Comparison of ENCODE assay signal across 8 cellular contexts in the genomic region with DNA sequence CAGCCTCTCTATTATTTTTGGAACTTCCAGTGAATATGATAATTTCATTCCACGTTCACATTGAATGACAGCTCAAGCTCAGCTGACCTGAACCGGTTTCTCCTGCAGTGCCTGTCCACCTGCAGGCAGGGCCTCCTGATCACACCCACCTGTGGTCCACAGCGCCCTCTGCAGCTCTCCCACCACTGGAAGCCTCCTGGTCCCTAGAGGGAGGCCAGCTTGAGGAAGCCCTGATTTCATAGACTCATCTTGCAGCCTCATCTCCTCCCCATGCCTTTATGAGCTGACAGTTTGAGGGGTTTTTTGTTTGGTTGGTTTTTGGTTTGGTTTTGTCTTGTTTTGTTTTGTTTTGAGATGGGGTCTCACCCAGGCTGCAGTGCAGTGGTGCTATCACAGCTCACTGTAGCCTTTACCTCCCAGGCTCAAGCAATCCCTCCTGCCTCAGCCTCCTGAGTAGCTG. TPM values are rescaled to one million over a fixed set of nuclear protein-coding genes. Genes with fewer than 3 reads are reported as not detected.
DNase-seq lines count a peak whose midpoint lies in the region; ATAC-seq and TF ChIP-seq lines count a peak whose summit lies in the region.

No MANE protein-coding gene starts in this region.

- H3K36me3 Mint-ChIP-seq in CD8-positive, alpha-beta T cell: no peaks in the 10 kb centered on the region
- H3K36me3 Mint-ChIP-seq in activated naive CD4-positive, alpha-beta T cell treated with anti-CD3 and anti-CD28 coated beads, Interleukin-2, amount 50 U/mL, for 72 hours: no peaks in the 10 kb centered on the region

- intact Hi-C loops in CD8-positive, alpha-beta T cell (cut with DNase I, micrococcal nuclease): loop anchor here (1.0 kb wide), 1 partner anchor 53 kb away; no protein-coding TSS in a partner anchor

- H3K27ac Mint-ChIP-seq in CD8-positive, alpha-beta T cell: peak overlapping the region; percentile 75
- H3K27ac Mint-ChIP-seq in activated naive CD4-positive, alpha-beta T cell treated with anti-CD3 and anti-CD28 coated beads, Interleukin-2, amount 50 U/mL, for 72 hours: no peak overlapping the region
- H3K27ac Mint-ChIP-seq in stimulated activated naive CD8-positive, alpha-beta T cell treated with anti-CD3 and anti-CD28 coated beads, Interleukin-15, amount 100 ng/mL, for 72 hours: no peak overlapping the region

- H3K27ac ChIP-seq in CD8-positive, alpha-beta T cell (ENCODE audit: low read depth, low read length): no peak overlapping the region

- CTCF ChIA-PET in CD8-positive, alpha-beta T cell (lab: Charles Lee): interaction anchor here (0.6 to 5.9 kb wide), 17 partner anchors 9 to 138 kb away, joined by 3 to 41 read pairs (median 4); no protein-coding TSS in a partner anchor

- H3K27me3 Mint-ChIP-seq in CD8-positive, alpha-beta T cell (ENCODE audit: low read depth): no peaks in the 10 kb centered on the region
- no peaks in the 10 kb centered on the region for H3K27me3 Mint-ChIP-seq in stimulated activated naive CD8-positive, alpha-beta T cell treated with anti-CD3 and anti-CD28 coated beads, Interleukin-15, amount 100 ng/mL, for 72 hours

- POLR2A ChIA-PET in CD8-positive, alpha-beta T cell (lab: Charles Lee): interaction anchor here (0.7 to 1.7 kb wide), 8 partner anchors 8 to 53 kb away, joined by 3 to 11 read pairs (median 4); a partner anchor contains a TSS

- H3K36me3 ChIP-seq in CD8-positive, alpha-beta T cell (ENCODE audit: insufficient read depth, low read length): no peaks in the 10 kb centered on the region
- H3K36me3 ChIP-seq in H7 (replicated peaks; ENCODE audit: control insufficient read depth, insufficient read depth, low read length): no peaks in the 10 kb centered on the region

- no peak overlapping the region for H3K4me3 ChIP-seq in CD8-positive, alpha-beta T cell (ENCODE audit: low read depth, low read length)
- no peak overlapping the region for H3K4me3 ChIP-seq in H7 (ENCODE audit: insufficient read depth, low read depth, low read length)

- H3K27me3 ChIP-seq in CD8-positive, alpha-beta T cell (ENCODE audit: insufficient read depth, low read length): no peaks in the 10 kb centered on the region
- H3K27me3 ChIP-seq in H7 (ENCODE audit: control insufficient read depth, insufficient read depth, low read length): peaks cover 2% of the 10 kb centered on the region

- H3K4me1 Mint-ChIP-seq in CD8-positive, alpha-beta T cell (ENCODE audit: low read depth): peaks cover 16% of the 10 kb centered on the region
- H3K4me1 Mint-ChIP-seq in stimulated activated naive CD8-positive, alpha-beta T cell treated with anti-CD3 and anti-CD28 coated beads, Interleukin-15, amount 100 ng/mL, for 72 hours: peaks cover 28% of the 10 kb centered on the region

- peaks cover 16% of the 10 kb centered on the region for H3K4me1 ChIP-seq in CD8-positive, alpha-beta T cell (ENCODE audit: insufficient read depth, low read length)

- peak; percentile 23 for TF ChIP-seq CTCF in CD8-positive, alpha-beta T cell (IDR thresholded peaks at IDR 0.05)

- H3K9me3 ChIP-seq in CD8-positive, alpha-beta T cell (ENCODE audit: low read length): no peaks in the 10 kb centered on the region

- peak in 4 of 7 experiments; percentile 51 to 69 (median 56) for DNase-seq in CD8-positive, alpha-beta T cell
- DNase-seq in H7 (peak; percentile 93), NOMO-1 treated with DMSO at 0.1 percent for 48 hours (lab: John Stamatoyannopoulos, UW; ENCODE audit: unreplicated experiment) (peak; percentile 64), iPS-NIHi11 (ENCODE audit: low spot score) (peak; percentile 91)
- DNase-seq in activated naive CD4-positive, alpha-beta T cell treated with anti-CD3 and anti-CD28 coated beads, Interleukin-2, amount 50 U/mL, for 72 hours (ENCODE audit: low spot score in 2 of 2): peak in 1 of 2 donors; percentile 63
- DNase-seq in stimulated activated naive CD8-positive, alpha-beta T cell treated with anti-CD3 and anti-CD28 coated beads, Interleukin-15, amount 100 ng/mL, for 72 hours: peak; percentile 42 to 80

- no peaks in the 10 kb centered on the region for H3K9me3 Mint-ChIP-seq in CD8-positive, alpha-beta T cell
- H3K9me3 Mint-ChIP-seq in activated naive CD4-positive, alpha-beta T cell treated with anti-CD3 and anti-CD28 coated beads, Interleukin-2, amount 50 U/mL, for 72 hours: no peaks in the 10 kb centered on the region
- no peaks in the 10 kb centered on the region for H3K9me3 Mint-ChIP-seq in stimulated activated naive CD8-positive, alpha-beta T cell treated with anti-CD3 and anti-CD28 coated beads, Interleukin-15, amount 100 ng/mL, for 72 hours

- H3K4me3 Mint-ChIP-seq in CD8-positive, alpha-beta T cell: no peak overlapping the region
- peak overlapping the region in 1 of 2 donors; percentile 9 for H3K4me3 Mint-ChIP-seq in stimulated activated naive CD8-positive, alpha-beta T cell treated with anti-CD3 and anti-CD28 coated beads, Interleukin-15, amount 100 ng/mL, for 72 hours

- no peak for ATAC-seq in CD8-positive, alpha-beta T cell
- peak; percentile 47 for ATAC-seq in activated naive CD4-positive, alpha-beta T cell treated with anti-CD3 and anti-CD28 coated beads, Interleukin-2, amount 50 U/mL, for 72 hours
- peak; percentile 74 for ATAC-seq in stimulated activated naive CD8-positive, alpha-beta T cell treated with anti-CD3 and anti-CD28 coated beads, Interleukin-15, amount 100 ng/mL, for 72 hours
- no peak for ATAC-seq in GM18861 (IDR thresholded peaks at IDR 0.05; ENCODE audit: unreplicated experiment)
- ATAC-seq in HG02852 (IDR thresholded peaks at IDR 0.05; ENCODE audit: unreplicated experiment): no peak

RNA-seq across cellular contexts. Expression of a gene that starts 29.9 kb away (rescaled TPM):
- over 10,000 TPM; 25,886 to 26,729 TPM for total RNA-seq in CD8-positive, alpha-beta T cell
- 456 and 1,088 TPM in 2 replicates for total RNA-seq in H7 (2014; rRNA removed; shearing (Covaris generic))
- over 10,000 TPM in 1 of 2 donors, 1,000 to 10,000 TPM in 1; 7,127 to 16,609 TPM for total RNA-seq in activated naive CD4-positive, alpha-beta T cell treated with anti-CD3 and anti-CD28 coated beads, Interleukin-2, amount 50 U/mL, for 72 hours

RNA-seq across cellular contexts. Expression of a gene that starts 46.3 kb away (rescaled TPM):
- total RNA-seq in CD8-positive, alpha-beta T cell: 100 to 1,000 TPM; 198 to 201 TPM
- 6.4 and 10.6 TPM in 2 replicates for total RNA-seq in H7 (2014; rRNA removed; shearing (Covaris generic))
- total RNA-seq in activated naive CD4-positive, alpha-beta T cell treated with anti-CD3 and anti-CD28 coated beads, Interleukin-2, amount 50 U/mL, for 72 hours: 1,000 to 10,000 TPM in 1 of 2 donors, 100 to 1,000 TPM in 1; 836 to 2,329 TPM

RNA-seq across cellular contexts. Expression of a gene that starts 56.0 kb away (rescaled TPM):
- total RNA-seq in CD8-positive, alpha-beta T cell: 10 to 100 TPM; 55.8 to 60.4 TPM
- 70.0 and 72.3 TPM in 2 replicates for total RNA-seq in H7 (2014; rRNA removed; shearing (Covaris generic))
- 10 to 100 TPM; 74.3 to 93.2 TPM for total RNA-seq in activated naive CD4-positive, alpha-beta T cell treated with anti-CD3 and anti-CD28 coated beads, Interleukin-2, amount 50 U/mL, for 72 hours

Comparison
In these comparisons a context has a peak if more than half of its experiments do, and no peak if none do; other contexts are left out.
1. ATAC-seq: peak in activated naive CD4-positive, alpha-beta T cell treated with anti-CD3 and anti-CD28 coated beads, Interleukin-2, amount 50 U/mL, for 72 hours (2 of 2) and stimulated activated naive CD8-positive, alpha-beta T cell treated with anti-CD3 and anti-CD28 coated beads, Interleukin-15, amount 100 ng/mL, for 72 hours (single experiment); none in CD8-positive, alpha-beta T cell (single experiment), GM18861 (single experiment) and HG02852 (single experiment).
2. RNA of a gene that starts 46.3 kb away (total RNA-seq): 836 to 2,329 TPM in activated naive CD4-positive, alpha-beta T cell treated with anti-CD3 and anti-CD28 coated beads, Interleukin-2, amount 50 U/mL, for 72 hours and 198 to 201 TPM in CD8-positive, alpha-beta T cell; 6.4 to 10.6 TPM in H7; every median in the first group is over 10 times any median in the second.